ENCODE assay signal across 16 cellular contexts in the genomic region with DNA sequence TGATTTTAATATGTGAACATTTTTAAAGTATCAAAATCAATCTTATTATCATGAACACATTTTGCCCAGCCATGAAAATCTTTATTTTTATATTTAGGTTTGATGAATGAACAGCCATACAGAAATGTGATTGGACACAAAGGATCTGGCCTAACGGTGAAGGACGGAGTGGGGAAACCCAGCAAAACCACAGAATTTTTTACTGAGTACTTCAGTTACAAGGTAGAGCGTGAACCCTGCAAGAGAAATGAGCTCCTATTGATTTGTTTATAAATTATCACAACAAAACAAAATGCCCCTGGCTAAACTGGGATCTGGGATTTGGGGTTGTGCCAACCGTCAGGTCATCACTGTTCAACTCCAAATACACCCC.
A peak's percentile ranks its signal among the peaks of the same experiment; 100 is the strongest.
DNase-seq lines count a peak whose midpoint lies in the region; ATAC-seq, FAIRE-seq and TF ChIP-seq lines count a peak whose summit lies in the region.
"Had no signal": no experiment of that assay in that cellular context is flagged by ENCODE, and none has a peak within 500 bp of the region (broad histone marks: within the 10 kb centered on the region; RNA-seq: fewer than 3 reads in every experiment).

No MANE protein-coding gene starts in this region.

- TF ChIP-seq EP300 in A549 (IDR thresholded peaks at IDR 0.05) = no peak

- no peaks in the 10 kb centered on the region for H3K27me3 ChIP-seq in GM23338 (ENCODE audit: insufficient read depth)
- H3K27me3 ChIP-seq in OCI-LY3 (ENCODE audit: low read depth, low read length) = no peaks in the 10 kb centered on the region
- H3K27me3 ChIP-seq in endodermal cell (ENCODE audit: control insufficient read depth, insufficient read depth, low read length, poor library complexity, severe bottlenecking) = no peaks in the 10 kb centered on the region
- H3K27me3 ChIP-seq: BLaER1 treated with 17β-estradiol and CSF1 and Interleukin-3, amounts not matched to agents 10 nM and 100 nM; MG63; Peyer's patch had no signal

- peak; percentile 13 for FAIRE-seq in A549 (lab: Jason Lieb, UNC)
- no peak for FAIRE-seq in GM19239 (lab: Jason Lieb, UNC)

- H3K4me1 Mint-ChIP-seq in GM23338 (peaks cover 32% of the 10 kb centered on the region), endodermal cell (peaks cover 30% of the 10 kb centered on the region)

- H3K36me3 ChIP-seq in GM23338 (ENCODE audit: insufficient read depth) (no peaks in the 10 kb centered on the region), OCI-LY3 (replicated peaks; ENCODE audit: low read depth, low read length) (no peaks in the 10 kb centered on the region), endodermal cell (ENCODE audit: control insufficient read depth, insufficient read depth, low read length) (no peaks in the 10 kb centered on the region)
- H3K36me3 ChIP-seq: MG63, Peyer's patch had no signal

- peak overlapping the region; percentile 54 for H3K4me2 ChIP-seq in A549
- peak overlapping the region; percentile 54 for H3K4me2 ChIP-seq in GM23338
- peak overlapping the region; percentile 59 for H3K4me2 ChIP-seq in OCI-LY3 (ENCODE audit: low read length)

- no peak for TF ChIP-seq RAD21 in A549 (conservative IDR thresholded peaks at IDR 0.05 in 1 of 2, IDR thresholded peaks at IDR 0.05 in 1 of 2)

- WGBS in A549 (ENCODE audit: missing lambda C conversion rate) = 75% methylated on average over 4 of the region's 4 CpGs
- 65 to 67% methylated on average over 2 to 4 of the region's 4 CpGs for WGBS in endodermal cell (ENCODE audit: insufficient coverage in 1 of 2, insufficient read length in 1 of 2), 2 experiments

- H3K9me2 ChIP-seq in GM23338 (ENCODE audit: insufficient read depth) = no peaks in the 10 kb centered on the region

- peaks cover 8% of the 10 kb centered on the region; the same call in 1 of the 2 replicates for H3K79me2 ChIP-seq in GM23338 (replicated peaks; ENCODE audit: insufficient read depth)
- no peaks in the 10 kb centered on the region for H3K79me2 ChIP-seq in OCI-LY3 (ENCODE audit: low read length)

- no peak overlapping the region for H3K9ac ChIP-seq in OCI-LY3 (ENCODE audit: low read length)
- H3K9ac ChIP-seq in endodermal cell (ENCODE audit: extremely low read depth, low read length, poor library complexity, severe bottlenecking) = no peak overlapping the region
- H3K9ac ChIP-seq: BLaER1 treated with 17β-estradiol and CSF1 and Interleukin-3, amounts not matched to agents 10 nM and 100 nM had no signal

- no peak overlapping the region for H3K4me3 ChIP-seq in A549
- no peak overlapping the region for H3K4me3 ChIP-seq in GM23338
- H3K4me3 ChIP-seq in OCI-LY3 (ENCODE audit: low read length) = peak overlapping the region; percentile 41; the same call in 1 of the 2 replicates
- no peak overlapping the region for H3K4me3 ChIP-seq in endodermal cell (ENCODE audit: low read length)
- H3K4me3 ChIP-seq: lung, MG63, Peyer's patch had no signal

- H3K9me3 ChIP-seq in A549 = peaks cover 6% of the 10 kb centered on the region; the same call in 1 of the 3 replicates
- no peaks in the 10 kb centered on the region; the same call in 1 of the 2 replicates for H3K9me3 ChIP-seq in OCI-LY3 (ENCODE audit: insufficient read depth, low read length)
- no peaks in the 10 kb centered on the region for H3K9me3 ChIP-seq in endodermal cell (ENCODE audit: control insufficient read depth, low read length)
- H3K9me3 ChIP-seq: Peyer's patch had no signal

- H3K36me3 Mint-ChIP-seq in GM23338 (ENCODE audit: low read depth) = no peaks in the 10 kb centered on the region
- no peaks in the 10 kb centered on the region for H3K36me3 Mint-ChIP-seq in endodermal cell (ENCODE audit: low read depth)

- CTCF ChIA-PET in A549 (lab: Yijun Ruan, JAX) = interaction anchor here (0.6 to 3.9 kb wide), 20 partner anchors 9 to 866 kb away, joined by 3 to 46 read pairs (median 6); no protein-coding TSS in a partner anchor

- no peak overlapping the region for H3K4me3 Mint-ChIP-seq in GM23338
- H3K4me3 Mint-ChIP-seq in endodermal cell = no peak overlapping the region
- H3K4me3 Mint-ChIP-seq: activated CD4-positive, alpha-beta memory T cell treated with anti-CD3 and anti-CD28 coated beads, Interleukin-2, amount 10 ng/mL, durations not matched to agents 7 days and 5 days; H9 had no signal

- peaks cover 62% of the 10 kb centered on the region for H3K4me1 ChIP-seq in A549
- H3K4me1 ChIP-seq in GM23338 (ENCODE audit: insufficient read depth) = peaks cover 49% of the 10 kb centered on the region
- H3K4me1 ChIP-seq in OCI-LY3 (ENCODE audit: low read length) = peaks cover 13% of the 10 kb centered on the region
- H3K4me1 ChIP-seq in endodermal cell (ENCODE audit: control insufficient read depth, insufficient read depth, low read length) = peaks cover 4% of the 10 kb centered on the region
- H3K4me1 ChIP-seq: Peyer's patch had no signal

- no peaks in the 10 kb centered on the region for H3F3A ChIP-seq in GM23338 (replicated peaks; ENCODE audit: low read depth)

- TF ChIP-seq POLR2A in A549 (IDR thresholded peaks at IDR 0.05; ENCODE audit: low read length) = no peak

- no peaks in the 10 kb centered on the region for H3K27me3 Mint-ChIP-seq in GM23338 (ENCODE audit: insufficient read depth, low read depth, poor library complexity)
- H3K27me3 Mint-ChIP-seq in endodermal cell (ENCODE audit: insufficient read depth) = no peaks in the 10 kb centered on the region
- H3K27me3 Mint-ChIP-seq: IgD-negative memory B cell had no signal

- H2AFZ ChIP-seq in GM23338 (no peak overlapping the region), OCI-LY3 (ENCODE audit: low read depth, low read length) (no peak overlapping the region)

- ATAC-seq in A549 (peak in 1 of 2 experiments; percentile 18; a peak in 3 of 6 replicates), GM23338 (peak; percentile 14)

- no peak for DNase-seq in A549 (ENCODE audit: low read depth in 1 of 2, low spot score in 1 of 2)
- no peak for DNase-seq in GM23338 (ENCODE audit: low spot score)
- DNase-seq in endodermal cell = no peak
- DNase-seq in GM19239 (ENCODE audit: insufficient read length, low spot score) = no peak
- DNase-seq in kidney tubule cell (ENCODE audit: low spot score) = no peak
- no peak for DNase-seq in mucosa of gallbladder (ENCODE audit: low spot score)
- no peak for DNase-seq in Ammon's horn (ENCODE audit: low spot score)
- DNase-seq: amniotic stem cell, MG63 had no signal

- TF ChIP-seq CTCF in A549 (IDR thresholded peaks at IDR 0.05) = no peak
- no peak for TF ChIP-seq CTCF in GM23338 (conservative IDR thresholded peaks at IDR 0.05; ENCODE audit: low read depth in 2 of 2)
- TF ChIP-seq CTCF in OCI-LY3 (IDR thresholded peaks at IDR 0.05; ENCODE audit: low read depth, low read length) = no peak
- no peak for TF ChIP-seq CTCF in endodermal cell (conservative IDR thresholded peaks at IDR 0.05)

- no peaks in the 10 kb centered on the region; the same call in 1 of the 2 replicates for H4K20me1 ChIP-seq in GM23338 (replicated peaks; ENCODE audit: insufficient read depth)
- peaks cover 7% of the 10 kb centered on the region for H4K20me1 ChIP-seq in OCI-LY3 (ENCODE audit: insufficient read depth, low read length)

- H3K9me3 Mint-ChIP-seq in GM23338 (no peaks in the 10 kb centered on the region), endodermal cell (no peaks in the 10 kb centered on the region)
- H3K9me3 Mint-ChIP-seq: activated CD4-positive, alpha-beta memory T cell treated with anti-CD3 and anti-CD28 coated beads, Interleukin-2, amount 10 ng/mL, durations not matched to agents 7 days and 5 days; H9; IgD-negative memory B cell had no signal

- POLR2A ChIA-PET in A549 (lab: Yijun Ruan, JAX) = interaction anchor here (0.6 kb wide), 1 partner anchor 13 kb away, joined by 3 read pairs; no protein-coding TSS in a partner anchor

- peak overlapping the region; percentile 34; the same call in 1 of the 2 replicates for H3K27ac Mint-ChIP-seq in GM23338
- peak overlapping the region; percentile 36 for H3K27ac Mint-ChIP-seq in endodermal cell
- H3K27ac Mint-ChIP-seq: activated CD4-positive, alpha-beta memory T cell treated with anti-CD3 and anti-CD28 coated beads, Interleukin-2, amount 10 ng/mL, durations not matched to agents 7 days and 5 days had no signal

- H3K27ac ChIP-seq in A549 (peak overlapping the region; percentile 68 to 84), GM23338 (ENCODE audit: low read depth) (0 out of 2 replicates have a peak overlapping the region, but pooled peaks have one; percentile 15), OCI-LY3 (ENCODE audit: low read length) (no peak overlapping the region), endodermal cell (ENCODE audit: low read depth, low read length) (no peak overlapping the region)
- H3K27ac ChIP-seq: Peyer's patch had no signal

TF ChIP-seq in A549, 52 proteins besides CTCF, POLR2A, EP300 and RAD21 (continues in another document):
- TF ChIP-seq RCOR1 (IDR thresholded peaks at IDR 0.05; ENCODE audit: low read depth, low read length) (no peak), NFE2L2 (conservative IDR thresholded peaks at IDR 0.05; ENCODE audit: low read length) (no peak)

TF ChIP-seq in GM23338, 12 proteins besides CTCF, POLR2A, EP300 and RAD21 (continues in another document):
- TF ChIP-seq, protein P1, sequence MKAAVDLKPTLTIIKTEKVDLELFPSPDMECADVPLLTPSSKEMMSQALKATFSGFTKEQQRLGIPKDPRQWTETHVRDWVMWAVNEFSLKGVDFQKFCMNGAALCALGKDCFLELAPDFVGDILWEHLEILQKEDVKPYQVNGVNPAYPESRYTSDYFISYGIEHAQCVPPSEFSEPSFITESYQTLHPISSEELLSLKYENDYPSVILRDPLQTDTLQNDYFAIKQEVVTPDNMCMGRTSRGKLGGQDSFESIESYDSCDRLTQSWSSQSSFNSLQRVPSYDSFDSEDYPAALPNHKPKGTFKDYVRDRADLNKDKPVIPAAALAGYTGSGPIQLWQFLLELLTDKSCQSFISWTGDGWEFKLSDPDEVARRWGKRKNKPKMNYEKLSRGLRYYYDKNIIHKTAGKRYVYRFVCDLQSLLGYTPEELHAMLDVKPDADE (IDR thresholded peaks at IDR 0.05) = no peak
- TF ChIP-seq NANOG (IDR thresholded peaks at IDR 0.05; ENCODE audit: borderline replicate concordance) (no peak), JUNB (IDR thresholded peaks at IDR 0.05; ENCODE audit: unreplicated experiment) (no peak), EZH2phosphoT487 (IDR thresholded peaks at IDR 0.05; ENCODE audit: unreplicated experiment) (no peak), ZNF114 (CRISPR knock-in tag; IDR thresholded peaks at IDR 0.05) (no peak), POLR2AphosphoS5 (IDR thresholded peaks at IDR 0.05; ENCODE audit: low read depth) (no peak)

Comparison
In these comparisons a context has a peak if more than half of its experiments do, and no peak if none do; other contexts are left out.
1. H3K27ac ChIP-seq: peak in A549 (2 of 2) and GM23338 (single experiment); none in OCI-LY3 (single experiment) and endodermal cell (single experiment).
2. Peak in every context shown above with its lines, with median percentiles within 50 percentile points of each other: H3K4me2 ChIP-seq.